1 cellular context compared by ENCODE assay signal in genomic region chr3:123298903-123299302, GRCh38.
TF ChIP-seq lines count a peak whose summit lies in the region.

No MANE protein-coding gene starts in this region.

TF ChIP-seq in GM23338, 12 proteins besides CTCF, POLR2A, EP300 and RAD21 (continued from another document):
- TF ChIP-seq, protein P1, sequence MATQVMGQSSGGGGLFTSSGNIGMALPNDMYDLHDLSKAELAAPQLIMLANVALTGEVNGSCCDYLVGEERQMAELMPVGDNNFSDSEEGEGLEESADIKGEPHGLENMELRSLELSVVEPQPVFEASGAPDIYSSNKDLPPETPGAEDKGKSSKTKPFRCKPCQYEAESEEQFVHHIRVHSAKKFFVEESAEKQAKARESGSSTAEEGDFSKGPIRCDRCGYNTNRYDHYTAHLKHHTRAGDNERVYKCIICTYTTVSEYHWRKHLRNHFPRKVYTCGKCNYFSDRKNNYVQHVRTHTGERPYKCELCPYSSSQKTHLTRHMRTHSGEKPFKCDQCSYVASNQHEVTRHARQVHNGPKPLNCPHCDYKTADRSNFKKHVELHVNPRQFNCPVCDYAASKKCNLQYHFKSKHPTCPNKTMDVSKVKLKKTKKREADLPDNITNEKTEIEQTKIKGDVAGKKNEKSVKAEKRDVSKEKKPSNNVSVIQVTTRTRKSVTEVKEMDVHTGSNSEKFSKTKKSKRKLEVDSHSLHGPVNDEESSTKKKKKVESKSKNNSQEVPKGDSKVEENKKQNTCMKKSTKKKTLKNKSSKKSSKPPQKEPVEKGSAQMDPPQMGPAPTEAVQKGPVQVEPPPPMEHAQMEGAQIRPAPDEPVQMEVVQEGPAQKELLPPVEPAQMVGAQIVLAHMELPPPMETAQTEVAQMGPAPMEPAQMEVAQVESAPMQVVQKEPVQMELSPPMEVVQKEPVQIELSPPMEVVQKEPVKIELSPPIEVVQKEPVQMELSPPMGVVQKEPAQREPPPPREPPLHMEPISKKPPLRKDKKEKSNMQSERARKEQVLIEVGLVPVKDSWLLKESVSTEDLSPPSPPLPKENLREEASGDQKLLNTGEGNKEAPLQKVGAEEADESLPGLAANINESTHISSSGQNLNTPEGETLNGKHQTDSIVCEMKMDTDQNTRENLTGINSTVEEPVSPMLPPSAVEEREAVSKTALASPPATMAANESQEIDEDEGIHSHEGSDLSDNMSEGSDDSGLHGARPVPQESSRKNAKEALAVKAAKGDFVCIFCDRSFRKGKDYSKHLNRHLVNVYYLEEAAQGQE (IDR thresholded peaks at IDR 0.05; ENCODE audit: unreplicated experiment): no peak
- no peak for TF ChIP-seq CREB1 (CRISPR knock-in tag; IDR thresholded peaks at IDR 0.05; ENCODE audit: low read depth)
- no peak for TF ChIP-seq EZH2 (IDR thresholded peaks at IDR 0.05; ENCODE audit: low read depth, unreplicated experiment)
